ENCODE assay signal across 13 cellular contexts in genomic region chr18:6412933-6413472, GRCh38. TPM values are rescaled to one million over a fixed set of nuclear protein-coding genes. Genes with fewer than 3 reads are reported as not detected.
DNase-seq lines count a peak whose midpoint lies in the region; ATAC-seq, FAIRE-seq and TF ChIP-seq lines count a peak whose summit lies in the region.
"Had no signal": no experiment of that assay in that cellular context is flagged by ENCODE, and none has a peak within 500 bp of the region (broad histone marks: within the 10 kb centered on the region; RNA-seq: fewer than 3 reads in every experiment).

No MANE protein-coding gene starts in this region.

- H3K9me3 Mint-ChIP-seq in stimulated activated naive CD8-positive, alpha-beta T cell treated with anti-CD3 and anti-CD28 coated beads, Interleukin-15, Interleukin-2, amounts not matched to agents 100 ng/mL and 50 ng/mL, for 24 hours, result no peaks in the 10 kb centered on the region
- no peaks in the 10 kb centered on the region for H3K9me3 Mint-ChIP-seq in stimulated activated naive CD8-positive, alpha-beta T cell treated with anti-CD3 and anti-CD28 coated beads, Interleukin-15, amount 100 ng/mL, for 72 hours
- peaks cover 0 to 7% (median 0%) of the 10 kb centered on the region in 9 donors for H3K9me3 Mint-ChIP-seq in naive thymus-derived CD8-positive, alpha-beta T cell

- H3K9me3 ChIP-seq in vagina (no peaks in the 10 kb centered on the region), A673 (ENCODE audit: low read depth, low read length, poor library complexity, severe bottlenecking) (peaks cover 24% of the 10 kb centered on the region)
- H3K9me3 ChIP-seq: heart right ventricle had no signal

- H3K27me3 ChIP-seq in vagina, result no peaks in the 10 kb centered on the region
- no peaks in the 10 kb centered on the region for H3K27me3 ChIP-seq in A673 (replicated peaks; ENCODE audit: insufficient read depth, low read depth, low read length, poor library complexity)

- no TSS peak for BruUV-seq in A673 (replicated peaks; lab: Mats Ljungman, UMichigan)

- no peak overlapping the region for H3K27ac Mint-ChIP-seq in stimulated activated naive CD8-positive, alpha-beta T cell treated with anti-CD3 and anti-CD28 coated beads, Interleukin-15, Interleukin-2, amounts not matched to agents 100 ng/mL and 50 ng/mL, for 24 hours
- peak overlapping the region in 1 of 2 donors; percentile 23 for H3K27ac Mint-ChIP-seq in stimulated activated naive CD8-positive, alpha-beta T cell treated with anti-CD3 and anti-CD28 coated beads, Interleukin-15, amount 100 ng/mL, for 72 hours
- peak overlapping the region in 1 of 10 donors; percentile 52 for H3K27ac Mint-ChIP-seq in naive thymus-derived CD8-positive, alpha-beta T cell

- no peak for ATAC-seq in stimulated activated naive CD8-positive, alpha-beta T cell treated with anti-CD3 and anti-CD28 coated beads, Interleukin-15, amount 100 ng/mL, for 72 hours
- no peak for ATAC-seq in naive thymus-derived CD8-positive, alpha-beta T cell

- intact Hi-C loops in vagina (cut with DNase I), result no loop called here
- intact Hi-C loops in A673 (cut with micrococcal nuclease; ENCODE audit: unreplicated experiment), result no loop called here

- POLR2A ChIA-PET in naive thymus-derived CD8-positive, alpha-beta T cell (lab: Charles Lee), result no interaction called here
- POLR2A ChIA-PET in A673 (lab: Charles Lee; ENCODE audit: low non-redundant PET), result no interaction called here

- DNase-seq in stimulated activated naive CD8-positive, alpha-beta T cell treated with anti-CD3 and anti-CD28 coated beads, Interleukin-15, amount 100 ng/mL, for 72 hours, result no peak
- DNase-seq in caudate nucleus (lab: John Stamatoyannopoulos, UW) (no peak), vagina (ENCODE audit: extremely low spot score in 2 of 2) (no peak), H54 (ENCODE audit: insufficient read length, low spot score) (no peak), A673 (ENCODE audit: low spot score) (no peak)
- no peak for DNase-seq in naive thymus-derived CD8-positive, alpha-beta T cell
- DNase-seq in activated CD4-positive, alpha-beta T cell treated with anti-CD3 and anti-CD28 coated beads, Interleukin-2, amount 50 U/mL, for 48 hours, result no peak
- DNase-seq: Karpas-422; stimulated activated CD4-positive, alpha-beta T cell treated with anti-CD3 and anti-CD28 coated beads, Interleukin-15, amount 100 ng/mL, for 24 hours had no signal

- TF ChIP-seq POLR2A in vagina (IDR thresholded peaks at IDR 0.05), result no peak
- no peak for TF ChIP-seq POLR2A in H54 (IDR thresholded peaks at IDR 0.05; ENCODE audit: low read depth, low read length)

- no peaks in the 10 kb centered on the region for H3K36me3 Mint-ChIP-seq in stimulated activated naive CD8-positive, alpha-beta T cell treated with anti-CD3 and anti-CD28 coated beads, Interleukin-15, Interleukin-2, amounts not matched to agents 100 ng/mL and 50 ng/mL, for 24 hours (ENCODE audit: low read depth)
- H3K36me3 Mint-ChIP-seq in naive thymus-derived CD8-positive, alpha-beta T cell, result peaks cover 0 to 6% (median 0%) of the 10 kb centered on the region in 3 donors

- peak overlapping the region; percentile 78 for H3K4me3 Mint-ChIP-seq in stimulated activated naive CD8-positive, alpha-beta T cell treated with anti-CD3 and anti-CD28 coated beads, Interleukin-15, Interleukin-2, amounts not matched to agents 100 ng/mL and 50 ng/mL, for 24 hours
- peak overlapping the region in 1 of 2 donors; percentile 66 for H3K4me3 Mint-ChIP-seq in stimulated activated naive CD8-positive, alpha-beta T cell treated with anti-CD3 and anti-CD28 coated beads, Interleukin-15, amount 100 ng/mL, for 72 hours
- peak overlapping the region in 6 of 10 donors; percentile 1 to 82 (median 60) for H3K4me3 Mint-ChIP-seq in naive thymus-derived CD8-positive, alpha-beta T cell

- H3K27me3 Mint-ChIP-seq in stimulated activated naive CD8-positive, alpha-beta T cell treated with anti-CD3 and anti-CD28 coated beads, Interleukin-15, Interleukin-2, amounts not matched to agents 100 ng/mL and 50 ng/mL, for 24 hours, result peaks cover 21% of the 10 kb centered on the region
- H3K27me3 Mint-ChIP-seq in stimulated activated naive CD8-positive, alpha-beta T cell treated with anti-CD3 and anti-CD28 coated beads, Interleukin-15, amount 100 ng/mL, for 72 hours, result peaks cover 49% of the 10 kb centered on the region
- H3K27me3 Mint-ChIP-seq in naive thymus-derived CD8-positive, alpha-beta T cell, result peaks cover 11 to 58% (median 30%) of the 10 kb centered on the region in 5 donors

- H3K4me1 Mint-ChIP-seq in stimulated activated naive CD8-positive, alpha-beta T cell treated with anti-CD3 and anti-CD28 coated beads, Interleukin-15, Interleukin-2, amounts not matched to agents 100 ng/mL and 50 ng/mL, for 24 hours (ENCODE audit: low read depth), result peaks cover 18% of the 10 kb centered on the region
- H3K4me1 Mint-ChIP-seq in stimulated activated naive CD8-positive, alpha-beta T cell treated with anti-CD3 and anti-CD28 coated beads, Interleukin-15, amount 100 ng/mL, for 72 hours, result peaks cover 17% of the 10 kb centered on the region
- H3K4me1 Mint-ChIP-seq in naive thymus-derived CD8-positive, alpha-beta T cell, result peaks cover 2 to 30% (median 13%) of the 10 kb centered on the region in 4 donors

- no peaks in the 10 kb centered on the region for H3K36me3 ChIP-seq in vagina
- no peaks in the 10 kb centered on the region for H3K36me3 ChIP-seq in A673 (ENCODE audit: insufficient read depth, low read length, poor library complexity, severe bottlenecking)
- H3K36me3 ChIP-seq: heart right ventricle had no signal

- TF ChIP-seq CTCF in vagina (IDR thresholded peaks at IDR 0.05), result no peak
- TF ChIP-seq CTCF in A673 (conservative IDR thresholded peaks at IDR 0.05; ENCODE audit: low read depth, low read length), result no peak

- FAIRE-seq in H54 (lab: Jason Lieb, UNC), result no peak

- CTCF ChIA-PET in A673 (lab: Charles Lee), result interaction anchor here (0.7 kb wide), 1 partner anchor 510 kb away, joined by 3 read pairs; no protein-coding TSS in a partner anchor

- H3K27ac ChIP-seq in caudate nucleus (ENCODE audit: low read depth, low read length) (peak overlapping the region; percentile 80), vagina (peak overlapping the region; percentile 89), A673 (ENCODE audit: low read depth, low read length, poor library complexity, severe bottlenecking) (no peak overlapping the region)
- H3K27ac ChIP-seq: VCaP had no signal

- H3K4me3 ChIP-seq in vagina (no peak overlapping the region), A673 (ENCODE audit: low read depth, low read length, poor library complexity, severe bottlenecking) (no peak overlapping the region)

- peaks cover 11% of the 10 kb centered on the region for H3K4me1 ChIP-seq in vagina
- H3K4me1 ChIP-seq in A673 (ENCODE audit: insufficient read depth, low read length, poor library complexity, severe bottlenecking), result no peaks in the 10 kb centered on the region

RNA-seq across cellular contexts. Expression of gene L3MBTL4, which starts 1.7 kb away (rescaled TPM):
- total RNA-seq in naive thymus-derived CD8-positive, alpha-beta T cell, result under 1 TPM; 0.18 to 0.85 TPM
- polyA plus RNA-seq in naive thymus-derived CD8-positive, alpha-beta T cell, result under 1 TPM in 1 of 3 donors, not detected in 2; 0.13 TPM
- 9.6 TPM for total RNA-seq in vagina
- not detected in 2 replicates for total RNA-seq in A673 (2021)
- polyA plus RNA-seq: BJ had no signal
